ENCODE assay signal across 13 cellular contexts in genomic region chr4:3136454-3136853, GRCh38.
DNase-seq lines count a peak whose midpoint lies in the region; ATAC-seq, FAIRE-seq and TF ChIP-seq lines count a peak whose summit lies in the region.
"Had no signal": no experiment of that assay in that cellular context is flagged by ENCODE, and none has a peak within 500 bp of the region (broad histone marks: within the 10 kb centered on the region; RNA-seq: fewer than 3 reads in every experiment).

No MANE protein-coding gene starts in this region.

- SMC1A ChIA-PET in GM12878 (lab: Charles Lee; ENCODE audit: uncharacterized antibody, unreplicated experiment), result interaction anchor here (0.8 to 4.2 kb wide), 4 partner anchors 13 to 29 kb away, joined by 3 to 12 read pairs (median 3); no protein-coding TSS in a partner anchor

- no peak overlapping the region for H3K27ac Mint-ChIP-seq in HFFc6
- no peak overlapping the region for H3K27ac Mint-ChIP-seq in mesothelial cell of epicardium

- in situ Hi-C loops in GM12878 (cut with MboI), result no loop called here

- ATAC-seq in GM12878 (no peak), GM21619 (IDR thresholded peaks at IDR 0.05; ENCODE audit: unreplicated experiment) (no peak), HG02870 (IDR thresholded peaks at IDR 0.05; ENCODE audit: unreplicated experiment) (no peak)

- no peaks in the 10 kb centered on the region; the same call in 1 of the 2 replicates for H3K4me1 Mint-ChIP-seq in HFFc6 (ENCODE audit: low read depth)
- H3K4me1 Mint-ChIP-seq in mesothelial cell of epicardium, result no peaks in the 10 kb centered on the region

- intact Hi-C loops in GM12878 (cut with micrococcal nuclease; ENCODE audit: unreplicated experiment), result loop anchor here (2.0 kb wide), 1 partner anchor 90 kb away; no protein-coding TSS in a partner anchor

- no peaks in the 10 kb centered on the region for H4K20me1 ChIP-seq in GM12878 (ENCODE audit: control insufficient read depth, insufficient read depth)

- TF ChIP-seq CTCF in C4-2B (conservative IDR thresholded peaks at IDR 0.05) (peak; percentile 49), HFFc6 (IDR thresholded peaks at IDR 0.05) (peak; percentile 77), GM12878 (IDR thresholded peaks at IDR 0.05 in 2 of 3, conservative IDR thresholded peaks at IDR 0.05 in 1 of 3; ENCODE audit: control insufficient read depth in 2 of 3, extremely low read depth in 1 of 3, insufficient read depth in 1 of 3, low read depth in 3 of 3, low read length in 3 of 3) (peak in 1 of 3 experiments; percentile 19; a peak in 2 of 6 replicates), mesothelial cell of epicardium (IDR thresholded peaks at IDR 0.05; ENCODE audit: unreplicated experiment) (peak; percentile 30)

- DNase-seq in HFFc6 (no peak), GM12878 (ENCODE audit: low read depth, low spot score) (no peak), mesothelial cell of epicardium (ENCODE audit: low spot score in 2 of 2, unreplicated experiment in 2 of 2) (no peak), cortex of kidney (lab: John Stamatoyannopoulos, UW) (no peak)
- no peak for DNase-seq in activated T-cell treated with anti-CD3 and anti-CD28 coated beads, Interleukin-2, amount 50 U/mL, for 48 hours
- DNase-seq: activated CD4-positive, CD25-positive, alpha-beta regulatory T cell; colonic mucosa; DMS79; NCI-H1105 treated with DMSO at 0.1 percent for 48 hours; stimulated activated CD4-positive, alpha-beta T cell treated with anti-CD3 and anti-CD28 coated beads, Interleukin-4, amount 100 ng/mL, for 24 hours had no signal

- H3K36me3 ChIP-seq in GM12878 (ENCODE audit: control insufficient read depth in 2 of 2, insufficient read depth in 2 of 2, low read length in 1 of 2), result peaks cover 20 to 55% of the 10 kb centered on the region in 2 experiments

- H3K27ac ChIP-seq in C4-2B (no peak overlapping the region), GM12878 (ENCODE audit: control insufficient read depth, insufficient read depth) (no peak overlapping the region)
- H3K27ac ChIP-seq: colonic mucosa had no signal

- H3K9me3 ChIP-seq in GM12878 (replicated peaks; ENCODE audit: control insufficient read depth, insufficient read depth, low read length), result no peaks in the 10 kb centered on the region
- H3K9me3 ChIP-seq: colonic mucosa had no signal

- H3K27me3 ChIP-seq in GM12878 (replicated peaks in 1 of 2; ENCODE audit: control insufficient read depth in 2 of 2, insufficient read depth in 2 of 2, low read length in 1 of 2), result no peaks in the 10 kb centered on the region
- H3K27me3 ChIP-seq: colonic mucosa had no signal

- H2AFZ ChIP-seq in GM12878 (ENCODE audit: control insufficient read depth, low read depth, low read length), result no peak overlapping the region

- H3K9me3 Mint-ChIP-seq in HFFc6, result no peaks in the 10 kb centered on the region
- H3K9me3 Mint-ChIP-seq in mesothelial cell of epicardium, result no peaks in the 10 kb centered on the region

- no peaks in the 10 kb centered on the region; the same call in 1 of the 2 replicates for H3K27me3 Mint-ChIP-seq in HFFc6 (ENCODE audit: insufficient read depth)
- no peaks in the 10 kb centered on the region for H3K27me3 Mint-ChIP-seq in mesothelial cell of epicardium (ENCODE audit: low read depth)

- POLR2A ChIA-PET in GM12878 (lab: Charles Lee), result interaction anchor here (0.7 kb wide), 1 partner anchor 58 kb away, joined by 3 read pairs; no protein-coding TSS in a partner anchor

- H3K79me2 ChIP-seq in GM12878 (ENCODE audit: control insufficient read depth, insufficient read depth, low read length), result no peaks in the 10 kb centered on the region

- H3K9ac ChIP-seq in GM12878 (ENCODE audit: control insufficient read depth, insufficient read depth, low read length), result no peak overlapping the region

- H3K4me3 Mint-ChIP-seq in HFFc6 (no peak overlapping the region), mesothelial cell of epicardium (no peak overlapping the region)

- H3K36me3 Mint-ChIP-seq in HFFc6 (ENCODE audit: low read depth) (peaks cover 24% of the 10 kb centered on the region), mesothelial cell of epicardium (peaks cover 27% of the 10 kb centered on the region)

- H3K4me2 ChIP-seq in GM12878 (ENCODE audit: control insufficient read depth, insufficient read depth), result no peak overlapping the region

- no peak overlapping the region for H3K4me3 ChIP-seq in GM12878
- H3K4me3 ChIP-seq: colonic mucosa had no signal

- H3K4me1 ChIP-seq in GM12878 (ENCODE audit: control insufficient read depth, insufficient read depth, low read length), result no peaks in the 10 kb centered on the region
- H3K4me1 ChIP-seq: colonic mucosa had no signal

- TF ChIP-seq POLR2A in GM12878 (IDR thresholded peaks at IDR 0.05; ENCODE audit: low read depth, low read length), result no peak

- TF ChIP-seq RAD21 in GM12878 (IDR thresholded peaks at IDR 0.05; ENCODE audit: insufficient read depth, low read depth, low read length), result no peak

- WGBS in GM12878 (ENCODE audit: insufficient coverage, insufficient replicate concordance, low lambda C conversion rate, missing lambda C conversion rate), result 100% methylated on average over 2 of the region's 2 CpGs

- CTCF ChIA-PET in GM12878 (lab: Yijun Ruan, JAX), result interaction anchor here (0.6 to 1.5 kb wide), 10 partner anchors 9 to 657 kb away, joined by 3 to 7 read pairs (median 3); no protein-coding TSS in a partner anchor

- RAD21 ChIA-PET in GM12878 (lab: Charles Lee; ENCODE audit: unreplicated experiment), result interaction anchor here (1.0 kb wide), 1 partner anchor 13 kb away, joined by 3 read pairs; no protein-coding TSS in a partner anchor

- TF ChIP-seq EP300 in GM12878 (IDR thresholded peaks at IDR 0.05; ENCODE audit: borderline replicate concordance in 1 of 2, control insufficient read depth in 1 of 2, low read depth in 2 of 2, low read length in 2 of 2), result no peak

- BruUV-seq in GM12878 (replicated peaks; lab: Mats Ljungman, UMichigan), result TSS peak; percentile 43

- FAIRE-seq in GM12878 (lab: Jason Lieb, UNC), result no peak

TF ChIP-seq in GM12878, 131 proteins besides CTCF, POLR2A, EP300 and RAD21 (continues in another document):
- no peak for TF ChIP-seq KAT2A (conservative IDR thresholded peaks at IDR 0.05; ENCODE audit: control insufficient read depth, low read depth, low read length)
- TF ChIP-seq PBX3 (IDR thresholded peaks at IDR 0.05; ENCODE audit: insufficient replicate concordance, low read depth, low read length), result no peak
- TF ChIP-seq PAX8 (IDR thresholded peaks at IDR 0.05), result no peak
- no peak for TF ChIP-seq CBFB (IDR thresholded peaks at IDR 0.05; ENCODE audit: low read depth)
- TF ChIP-seq BHLHE40 (IDR thresholded peaks at IDR 0.05; ENCODE audit: borderline replicate concordance in 1 of 2, low read depth in 2 of 2, low read length in 1 of 2), result no peak
- no peak for TF ChIP-seq MTA3 (IDR thresholded peaks at IDR 0.05; ENCODE audit: borderline replicate concordance, low read length)
- no peak for TF ChIP-seq ELK1 (IDR thresholded peaks at IDR 0.05; ENCODE audit: low read depth, low read length)
- no peak for TF ChIP-seq USF1 (IDR thresholded peaks at IDR 0.05; ENCODE audit: borderline replicate concordance, extremely low read length, insufficient read depth, low read depth, low read length)
- TF ChIP-seq ZBTB11 (CRISPR knock-in tag; IDR thresholded peaks at IDR 0.05), result no peak
